In the genomic region with DNA sequence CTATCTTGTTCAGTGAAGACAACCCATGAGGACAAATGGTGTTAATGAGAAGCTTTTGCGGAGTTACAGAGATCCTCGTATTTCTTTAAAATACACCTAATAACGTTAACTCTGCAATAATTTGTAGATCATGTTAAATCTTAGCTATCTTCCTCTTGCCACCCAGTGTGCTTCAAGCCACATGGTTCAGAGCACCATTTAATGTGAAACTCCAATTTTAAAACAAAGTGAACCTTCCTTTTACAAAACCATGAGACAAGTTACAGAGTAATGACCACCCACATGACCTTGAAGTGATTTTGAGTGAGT, we compare ENCODE assay signal across 1 cellular context.
TF ChIP-seq lines count a peak whose summit lies in the region.

No MANE protein-coding gene starts in this region.

TF ChIP-seq in HCT116, 20 proteins besides CTCF, POLR2A, EP300 and RAD21 (continued from another document):
- TF ChIP-seq, protein P1, sequence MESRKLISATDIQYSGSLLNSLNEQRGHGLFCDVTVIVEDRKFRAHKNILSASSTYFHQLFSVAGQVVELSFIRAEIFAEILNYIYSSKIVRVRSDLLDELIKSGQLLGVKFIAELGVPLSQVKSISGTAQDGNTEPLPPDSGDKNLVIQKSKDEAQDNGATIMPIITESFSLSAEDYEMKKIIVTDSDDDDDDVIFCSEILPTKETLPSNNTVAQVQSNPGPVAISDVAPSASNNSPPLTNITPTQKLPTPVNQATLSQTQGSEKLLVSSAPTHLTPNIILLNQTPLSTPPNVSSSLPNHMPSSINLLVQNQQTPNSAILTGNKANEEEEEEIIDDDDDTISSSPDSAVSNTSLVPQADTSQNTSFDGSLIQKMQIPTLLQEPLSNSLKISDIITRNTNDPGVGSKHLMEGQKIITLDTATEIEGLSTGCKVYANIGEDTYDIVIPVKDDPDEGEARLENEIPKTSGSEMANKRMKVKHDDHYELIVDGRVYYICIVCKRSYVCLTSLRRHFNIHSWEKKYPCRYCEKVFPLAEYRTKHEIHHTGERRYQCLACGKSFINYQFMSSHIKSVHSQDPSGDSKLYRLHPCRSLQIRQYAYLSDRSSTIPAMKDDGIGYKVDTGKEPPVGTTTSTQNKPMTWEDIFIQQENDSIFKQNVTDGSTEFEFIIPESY (IDR thresholded peaks at IDR 0.05; ENCODE audit: extremely low read depth, insufficient replicate concordance, low read length) = no peak
TF ChIP-seq in HCT116: peak in this region for 0.
